ENCODE assay signal across 8 cellular contexts in genomic region chr12:51926718-51927117, GRCh38. TPM values are rescaled to one million over a fixed set of nuclear protein-coding genes. Genes with fewer than 3 reads are reported as not detected.
DNase-seq lines count a peak whose midpoint lies in the region; ATAC-seq, FAIRE-seq and TF ChIP-seq lines count a peak whose summit lies in the region.

No MANE protein-coding gene starts in this region.

- H3K27me3 ChIP-seq in KMS-11 (ENCODE audit: insufficient read depth, low read depth): no peaks in the 10 kb centered on the region

- H3K4me1 ChIP-seq in KMS-11 (ENCODE audit: low read depth, poor library complexity, severe bottlenecking): no peaks in the 10 kb centered on the region

- no peaks in the 10 kb centered on the region for H3K9me3 Mint-ChIP-seq in activated CD8-positive, alpha-beta T cell treated with anti-CD3 and anti-CD28 coated beads, Interleukin-2, amount 10 ng/mL, durations not matched to agents 7 days and 5 days (ENCODE audit: insufficient read depth)

- H3K4me3 ChIP-seq in KMS-11 (IDR thresholded peaks at IDR 0.05; ENCODE audit: insufficient read depth, low read depth, low read length) (no peak overlapping the region), fibroblast of the aortic adventitia (ENCODE audit: low read depth, low read length) (no peak overlapping the region)

- CTCF ChIA-PET in activated CD8-positive, alpha-beta T cell treated with anti-CD3 and anti-CD28 coated beads, Interleukin-2, amount 10 ng/mL, durations not matched to agents 7 days and 5 days (lab: Charles Lee): interaction anchor here (0.6 to 6.6 kb wide), 14 partner anchors 13 to 535 kb away, joined by 3 to 46 read pairs (median 5); partner anchors contain the start of gene GALNT6

- no peaks in the 10 kb centered on the region for H4K20me1 ChIP-seq in KMS-11 (ENCODE audit: insufficient read depth)

- no peak overlapping the region for H3K27ac Mint-ChIP-seq in activated CD8-positive, alpha-beta T cell treated with anti-CD3 and anti-CD28 coated beads, Interleukin-2, amount 10 ng/mL, durations not matched to agents 7 days and 5 days

- H3K79me2 ChIP-seq in KMS-11 (ENCODE audit: insufficient read depth, low read depth): no peaks in the 10 kb centered on the region

- TF ChIP-seq POLR2A in H54 (IDR thresholded peaks at IDR 0.05; ENCODE audit: low read depth, low read length): no peak

- H3K36me3 Mint-ChIP-seq in activated CD8-positive, alpha-beta T cell treated with anti-CD3 and anti-CD28 coated beads, Interleukin-2, amount 10 ng/mL, durations not matched to agents 7 days and 5 days (ENCODE audit: low read depth): no peaks in the 10 kb centered on the region

- POLR2A ChIA-PET in activated CD8-positive, alpha-beta T cell treated with anti-CD3 and anti-CD28 coated beads, Interleukin-2, amount 10 ng/mL, durations not matched to agents 7 days and 5 days (lab: Charles Lee): no interaction called here

- TF ChIP-seq CTCF in KMS-11 (conservative IDR thresholded peaks at IDR 0.05; ENCODE audit: low read depth, low read length) (peak; percentile 59), fibroblast of the aortic adventitia (IDR thresholded peaks at IDR 0.05; ENCODE audit: insufficient read depth, low read length) (peak; percentile 53)

- no peaks in the 10 kb centered on the region for H3K36me3 ChIP-seq in KMS-11 (ENCODE audit: insufficient read depth)

- peaks cover 4% of the 10 kb centered on the region for H3K4me1 Mint-ChIP-seq in activated CD8-positive, alpha-beta T cell treated with anti-CD3 and anti-CD28 coated beads, Interleukin-2, amount 10 ng/mL, durations not matched to agents 7 days and 5 days (ENCODE audit: low read depth)

- no peak overlapping the region for H3K27ac ChIP-seq in KMS-11

- H3K4me3 Mint-ChIP-seq in activated CD8-positive, alpha-beta T cell treated with anti-CD3 and anti-CD28 coated beads, Interleukin-2, amount 10 ng/mL, durations not matched to agents 7 days and 5 days: no peak overlapping the region

- no peak for FAIRE-seq in H54 (lab: Jason Lieb, UNC)

- H3K27me3 Mint-ChIP-seq in activated CD8-positive, alpha-beta T cell treated with anti-CD3 and anti-CD28 coated beads, Interleukin-2, amount 10 ng/mL, durations not matched to agents 7 days and 5 days (ENCODE audit: low read depth): peaks cover 19% of the 10 kb centered on the region

- no peak overlapping the region for H3K4me2 ChIP-seq in KMS-11

- DNase-seq in COLO829 (ENCODE audit: low spot score): peak; percentile 16
- peak; percentile 72 for DNase-seq in activated CD8-positive, alpha-beta T cell treated with anti-CD3 and anti-CD28 coated beads, Interleukin-2, amount 10 ng/mL, durations not matched to agents 7 days and 5 days
- DNase-seq in fibroblast of the aortic adventitia (ENCODE audit: low read depth): peak; percentile 55
- DNase-seq in stimulated activated CD4-positive, alpha-beta T cell treated with anti-CD3 and anti-CD28 coated beads, Interleukin-12 subunit alpha, Interleukin-12 subunit beta, amount 100 ng/mL, for 48 hours (ENCODE audit: low read depth in 2 of 3, low spot score in 1 of 3): peak; percentile 26 to 59 (median 36)
- DNase-seq in H54 (ENCODE audit: insufficient read length, low spot score): no peak
- DNase-seq in activated CD4-positive, CD25-positive, alpha-beta regulatory T cell (lab: John Stamatoyannopoulos, UW): no peak

- H3K9ac ChIP-seq in KMS-11: no peak overlapping the region

- no peak overlapping the region for H2AFZ ChIP-seq in KMS-11 (ENCODE audit: low read depth)

- peak; percentile 57 for ATAC-seq in activated CD8-positive, alpha-beta T cell treated with anti-CD3 and anti-CD28 coated beads, Interleukin-2, amount 10 ng/mL, durations not matched to agents 7 days and 5 days
- no peak for ATAC-seq in HG02798 (IDR thresholded peaks at IDR 0.05; ENCODE audit: poor library complexity, unreplicated experiment)

RNA-seq across cellular contexts. Expression of gene ACVRL1, which starts 19.4 kb away (rescaled TPM):
- not detected for total RNA-seq in activated CD8-positive, alpha-beta T cell treated with anti-CD3 and anti-CD28 coated beads, Interleukin-2, amount 10 ng/mL, durations not matched to agents 7 days and 5 days
- 50.3 and 56.5 TPM in 2 replicates for total RNA-seq in fibroblast of the aortic adventitia (ENCODE audit: low replicate concordance)

RNA-seq across cellular contexts. Expression of gene ACVR1B, which starts 24.8 kb away (rescaled TPM):
- 1 to 10 TPM; 7.8 to 8.8 TPM for total RNA-seq in activated CD8-positive, alpha-beta T cell treated with anti-CD3 and anti-CD28 coated beads, Interleukin-2, amount 10 ng/mL, durations not matched to agents 7 days and 5 days
- total RNA-seq in fibroblast of the aortic adventitia (ENCODE audit: low replicate concordance): 12.6 and 17.1 TPM in 2 replicates

RNA-seq across cellular contexts. Expression of gene ANKRD33, which starts 38.8 kb away (rescaled TPM):
- total RNA-seq in activated CD8-positive, alpha-beta T cell treated with anti-CD3 and anti-CD28 coated beads, Interleukin-2, amount 10 ng/mL, durations not matched to agents 7 days and 5 days: not detected
- total RNA-seq in fibroblast of the aortic adventitia (ENCODE audit: low replicate concordance): 0.09 TPM in 1 of 2 replicates, not detected in the other

Comparison
In these comparisons a context has a peak if more than half of its experiments do, and no peak if none do; other contexts are left out.
1. DNase-seq: peak in COLO829 (single experiment), activated CD8-positive, alpha-beta T cell treated with anti-CD3 and anti-CD28 coated beads, Interleukin-2, amount 10 ng/mL, durations not matched to agents 7 days and 5 days (single experiment), fibroblast of the aortic adventitia (single experiment) and stimulated activated CD4-positive, alpha-beta T cell treated with anti-CD3 and anti-CD28 coated beads, Interleukin-12 subunit alpha, Interleukin-12 subunit beta, amount 100 ng/mL, for 48 hours (3 of 3); none in H54 (single experiment) and activated CD4-positive, CD25-positive, alpha-beta regulatory T cell (0 of 4).
2. RNA of gene ACVRL1, which starts 19.4 kb away (total RNA-seq): 50.3 to 56.5 TPM in fibroblast of the aortic adventitia; not detected in activated CD8-positive, alpha-beta T cell treated with anti-CD3 and anti-CD28 coated beads, Interleukin-2, amount 10 ng/mL, durations not matched to agents 7 days and 5 days; every median in the first group is over 10 times any median in the second.